Comparison of ENCODE assay signal across 8 cellular contexts in the genomic region with DNA sequence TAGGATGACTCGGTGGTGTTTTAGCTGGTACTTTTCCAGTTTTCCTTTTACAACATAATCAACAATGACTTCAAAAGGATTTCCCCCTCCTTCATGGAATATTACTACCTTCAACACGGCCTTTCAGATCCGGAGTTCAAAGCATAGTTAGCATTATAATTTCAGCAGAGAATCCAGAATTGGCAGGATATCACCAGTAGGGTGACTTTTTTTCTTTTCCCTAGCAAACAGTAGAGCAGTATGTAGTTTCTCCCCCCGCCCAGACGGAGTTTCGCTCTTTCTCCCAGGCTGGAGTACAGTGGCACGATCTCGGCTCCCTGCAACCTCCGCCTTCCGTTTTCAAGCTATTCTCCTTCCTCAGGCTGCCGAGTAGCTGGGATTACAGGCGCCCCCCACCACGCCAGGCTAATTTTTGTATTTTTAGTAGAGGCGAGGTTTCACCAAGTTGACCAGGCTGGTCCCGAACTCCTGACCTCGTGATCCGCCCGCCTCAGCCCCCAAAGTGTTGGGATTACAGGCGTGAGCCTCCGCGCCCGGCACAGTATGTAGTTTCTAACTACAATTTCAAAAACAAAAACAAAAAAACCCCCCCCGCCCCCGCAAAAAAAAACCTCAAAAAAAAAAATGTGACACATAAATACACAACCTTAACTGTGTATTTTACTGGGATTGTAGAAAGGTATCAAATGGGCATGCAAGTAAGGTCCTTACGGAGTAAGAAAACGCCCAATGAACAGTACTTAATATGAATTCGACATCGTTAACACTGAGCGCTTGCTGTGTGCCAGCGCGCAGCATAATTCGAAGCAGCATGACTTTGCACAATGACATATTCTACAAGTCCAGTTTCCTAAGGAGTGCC. TPM values are rescaled to one million over a fixed set of nuclear protein-coding genes. Genes with fewer than 3 reads are reported as not detected.
A peak's percentile ranks its signal among the peaks of the same experiment; 100 is the strongest.
DNase-seq lines count a peak whose midpoint lies in the region; ATAC-seq and TF ChIP-seq lines count a peak whose summit lies in the region.

No MANE protein-coding gene starts in this region.

- DNase-seq in IMR-90 (peak; percentile 69), RPMI8226 (peak; percentile 81), fibroblast of mammary gland (ENCODE audit: low read depth) (peak; percentile 72), natural killer cell (peak; percentile 43), substantia nigra (lab: John Stamatoyannopoulos, UW) (peak in 40 of 49 donors; percentile 5 to 70 (median 34))
- peak; percentile 39 for DNase-seq in activated T-helper 2 cell treated with anti-CD3 and anti-CD28 coated beads, Interferon-gamma antibody, Interleukin-2, Interleukin-4, amounts not matched to agents 10 μg/mL and 5 μg/mL and 100 μg/mL, durations not matched to agents 14 hours and 24 hours and 36 hours (ENCODE audit: low spot score)

- CTCF ChIA-PET in IMR-90 (lab: Yijun Ruan, JAX) = interaction anchor here (0.6 to 1.0 kb wide), 5 partner anchors 13 to 1598 kb away, joined by 3 to 6 read pairs (median 4); no protein-coding TSS in a partner anchor

- H3K27ac ChIP-seq in ACC112 (ENCODE audit: low read depth, low read length) = peak overlapping the region; percentile 99
- peak overlapping the region; percentile 97 for H3K27ac ChIP-seq in IMR-90 (ENCODE audit: insufficient read depth, low read length)
- H3K27ac ChIP-seq in substantia nigra (ENCODE audit: low read depth, low read length, poor library complexity, severe bottlenecking) = peak overlapping the region; percentile 100

- H2BK20ac ChIP-seq in IMR-90 (ENCODE audit: low read depth, low read length) = no peak overlapping the region

- peak overlapping the region; percentile 94 for H4K5ac ChIP-seq in IMR-90 (ENCODE audit: low read depth, low read length)

- in situ Hi-C loops in IMR-90 (cut with MboI; ENCODE audit: low sequenced_read_pairs) = loop anchor here (10.0 kb wide), 1 partner anchor 211 kb away; no protein-coding TSS in a partner anchor

- no TSS peak for BruUV-seq in IMR-90 (replicated peaks; lab: Mats Ljungman, UMichigan)

- ATAC-seq in GM18861 (IDR thresholded peaks at IDR 0.05; ENCODE audit: unreplicated experiment) (peak; percentile 13), IMR-90 (ENCODE audit: low read depth) (peak; percentile 5; the same call in 1 of the 2 replicates), natural killer cell (peak; percentile 11 to 30 (median 16))

- TF ChIP-seq CTCF in IMR-90 (conservative IDR thresholded peaks at IDR 0.05; ENCODE audit: low read depth, low read length) (peak; percentile 27; the same call in 1 of the 2 replicates), fibroblast of mammary gland (conservative IDR thresholded peaks at IDR 0.05; ENCODE audit: control insufficient read depth, insufficient read depth, low read depth, low read length) (peak; percentile 25), natural killer cell (IDR thresholded peaks at IDR 0.05) (no peak)

- peak overlapping the region; percentile 95 for H4K91ac ChIP-seq in IMR-90 (ENCODE audit: insufficient read depth, low read depth, low read length)

- peak overlapping the region; percentile 97 for H2BK5ac ChIP-seq in IMR-90 (ENCODE audit: low read depth, low read length, poor library complexity, severe bottlenecking)

- H2AK5ac ChIP-seq in IMR-90 (ENCODE audit: low read depth, low read length) = peak overlapping the region; percentile 73

- H3K79me2 ChIP-seq in ACC112 (ENCODE audit: control insufficient read depth, insufficient read depth, low read length, unreplicated experiment) = peaks cover 33% of the 10 kb centered on the region

- H3K4me1 Mint-ChIP-seq in activated T-helper 2 cell treated with anti-CD3 and anti-CD28 coated beads, Interferon-gamma antibody, Interleukin-2, Interleukin-4, amounts not matched to agents 10 μg/mL and 5 μg/mL and 100 μg/mL, durations not matched to agents 14 hours and 24 hours and 36 hours (ENCODE audit: low read depth) = peaks cover 38% of the 10 kb centered on the region
- peaks cover 38 to 40% of the 10 kb centered on the region in 2 donors for H3K4me1 Mint-ChIP-seq in natural killer cell

- peak overlapping the region; percentile 91 for H3K18ac ChIP-seq in IMR-90 (ENCODE audit: low read depth, low read length)

- H3K27me3 Mint-ChIP-seq in activated T-helper 2 cell treated with anti-CD3 and anti-CD28 coated beads, Interferon-gamma antibody, Interleukin-2, Interleukin-4, amounts not matched to agents 10 μg/mL and 5 μg/mL and 100 μg/mL, durations not matched to agents 14 hours and 24 hours and 36 hours (ENCODE audit: low read depth) = no peaks in the 10 kb centered on the region
- no peaks in the 10 kb centered on the region for H3K27me3 Mint-ChIP-seq in natural killer cell (ENCODE audit: low read depth in 2 of 2)

- peaks cover 24% of the 10 kb centered on the region for H3K36me3 Mint-ChIP-seq in activated T-helper 2 cell treated with anti-CD3 and anti-CD28 coated beads, Interferon-gamma antibody, Interleukin-2, Interleukin-4, amounts not matched to agents 10 μg/mL and 5 μg/mL and 100 μg/mL, durations not matched to agents 14 hours and 24 hours and 36 hours (ENCODE audit: low read depth)
- no peaks in the 10 kb centered on the region for H3K36me3 Mint-ChIP-seq in natural killer cell

- H3K4me3 ChIP-seq in ACC112 (ENCODE audit: low read depth, low read length) (peak overlapping the region; percentile 79), IMR-90 (ENCODE audit: insufficient read depth, low read depth, low read length) (peak overlapping the region; percentile 68), fibroblast of mammary gland (ENCODE audit: control insufficient read depth, low read depth, low read length) (peak overlapping the region; percentile 53)

- H3K14ac ChIP-seq in IMR-90 (replicated peaks; ENCODE audit: low read depth, low read length) = peak overlapping the region; percentile 94

- peaks cover 7% of the 10 kb centered on the region for H4K20me1 ChIP-seq in IMR-90 (ENCODE audit: insufficient read depth, low read length)

- H3K4me2 ChIP-seq in IMR-90 (ENCODE audit: low read depth, low read length) = peak overlapping the region; percentile 87

- H3K36me3 ChIP-seq in ACC112 (ENCODE audit: insufficient read depth, low read length) (no peaks in the 10 kb centered on the region), IMR-90 (ENCODE audit: control insufficient read depth, insufficient read depth, low read length) (peaks cover 3% of the 10 kb centered on the region)

- no peak overlapping the region for H2AK9ac ChIP-seq in IMR-90 (replicated peaks; ENCODE audit: low read depth, low read length, poor library complexity)

- H3K56ac ChIP-seq in IMR-90 (ENCODE audit: extremely low read depth, insufficient read depth, low read length) = peak overlapping the region; percentile 99

- peaks cover 23% of the 10 kb centered on the region for H3K4me1 ChIP-seq in ACC112 (ENCODE audit: control insufficient read depth, insufficient read depth, low read length, unreplicated experiment)
- peaks cover 2% of the 10 kb centered on the region; the same call in 1 of the 2 replicates for H3K4me1 ChIP-seq in IMR-90 (ENCODE audit: control insufficient read depth, insufficient read depth, low read length)

- peak overlapping the region; percentile 98 for H3K27ac Mint-ChIP-seq in activated T-helper 2 cell treated with anti-CD3 and anti-CD28 coated beads, Interferon-gamma antibody, Interleukin-2, Interleukin-4, amounts not matched to agents 10 μg/mL and 5 μg/mL and 100 μg/mL, durations not matched to agents 14 hours and 24 hours and 36 hours
- H3K27ac Mint-ChIP-seq in natural killer cell = peak overlapping the region; percentile 96 to 99

- intact Hi-C loops in IMR-90 (cut with micrococcal nuclease) (loop anchor here (2.0 kb wide), 1 partner anchor 181 kb away; a partner anchor contains a TSS), natural killer cell (cut with micrococcal nuclease) (loop anchor here (1.0 to 2.0 kb wide), 3 partner anchors 85 to 381 kb away; no protein-coding TSS in a partner anchor)
- intact Hi-C loops in activated T-helper 2 cell treated with anti-CD3 and anti-CD28 coated beads, Interferon-gamma antibody, Interleukin-2, Interleukin-4, amounts not matched to agents 10 μg/mL and 5 μg/mL and 100 μg/mL, durations not matched to agents 14 hours and 24 hours and 36 hours (cut with micrococcal nuclease) = loop anchor here (1.0 to 10.0 kb wide), 7 partner anchors 19 to 1731 kb away; a partner anchor contains a TSS

- dilution Hi-C loops in IMR-90 (cut with HindIII; ENCODE audit: low sequenced_read_pairs, unreplicated experiment) = no loop called here

- peaks cover 2% of the 10 kb centered on the region for H3K9me1 ChIP-seq in IMR-90 (ENCODE audit: insufficient read depth, low read length)

- H3K23ac ChIP-seq in IMR-90 (ENCODE audit: low read depth, low read length) = peak overlapping the region; percentile 91; the same call in 1 of the 2 replicates

- H3K79me1 ChIP-seq in IMR-90 (ENCODE audit: low read depth in 1 of 2, low read length in 2 of 2) = peaks cover 4 to 17% of the 10 kb centered on the region in 2 experiments; a peak in 3 of 4 replicates

- H3K4me3 Mint-ChIP-seq in activated T-helper 2 cell treated with anti-CD3 and anti-CD28 coated beads, Interferon-gamma antibody, Interleukin-2, Interleukin-4, amounts not matched to agents 10 μg/mL and 5 μg/mL and 100 μg/mL, durations not matched to agents 14 hours and 24 hours and 36 hours (ENCODE audit: low read depth) = peak overlapping the region; percentile 92
- H3K4me3 Mint-ChIP-seq in natural killer cell = peak overlapping the region; percentile 98

- POLR2A ChIA-PET in IMR-90 (lab: Charles Lee; ENCODE audit: unreplicated experiment) = no interaction called here

- peak overlapping the region; percentile 91 for H3K9ac ChIP-seq in IMR-90 (ENCODE audit: low read depth, low read length)

- TF ChIP-seq RAD21 in IMR-90 (IDR thresholded peaks at IDR 0.05; ENCODE audit: low read length) = no peak

- peak overlapping the region; percentile 61 to 97 for H4K8ac ChIP-seq in IMR-90 (ENCODE audit: low read depth in 2 of 2, low read length in 2 of 2)

- WGBS in IMR-90 (ENCODE audit: extremely low coverage in 2 of 2, insufficient read length in 1 of 2), 2 experiments = 0% methylated on average over 2 of the region's 32 CpGs; no CpG with 5 or more reads in 1 of the 2 experiments

- H2BK15ac ChIP-seq in IMR-90 (ENCODE audit: low read depth, low read length) = peak overlapping the region; percentile 30; the same call in 2 of the 3 replicates

- H2AFZ ChIP-seq in ACC112 (ENCODE audit: low read length, unreplicated experiment) (peak overlapping the region; percentile 54), IMR-90 (replicated peaks; ENCODE audit: low read length, poor library complexity) (peak overlapping the region; percentile 81)

- peak overlapping the region; percentile 97 for H3K4ac ChIP-seq in IMR-90 (ENCODE audit: low read depth, low read length)

- no peaks in the 10 kb centered on the region for H3K9me3 Mint-ChIP-seq in activated T-helper 2 cell treated with anti-CD3 and anti-CD28 coated beads, Interferon-gamma antibody, Interleukin-2, Interleukin-4, amounts not matched to agents 10 μg/mL and 5 μg/mL and 100 μg/mL, durations not matched to agents 14 hours and 24 hours and 36 hours
- no peaks in the 10 kb centered on the region for H3K9me3 Mint-ChIP-seq in natural killer cell

- 0 out of 2 replicates have a peak, but pooled peaks have one; percentile 39 for TF ChIP-seq POLR2A in IMR-90 (IDR thresholded peaks at IDR 0.05; ENCODE audit: low read depth, low read length)

- H2BK120ac ChIP-seq in IMR-90 (ENCODE audit: low read depth, low read length) = peak overlapping the region; percentile 88

- H3K27me3 ChIP-seq in ACC112 (ENCODE audit: insufficient read depth, low read length) = no peaks in the 10 kb centered on the region
- H3K27me3 ChIP-seq in IMR-90 (ENCODE audit: control insufficient read depth, insufficient read depth, low read length) = no peaks in the 10 kb centered on the region

- no peaks in the 10 kb centered on the region for H3K9me3 ChIP-seq in IMR-90 (ENCODE audit: control insufficient read depth, insufficient read depth, low read length)

RNA-seq across cellular contexts. Expression of a gene that starts 1.5 kb away (rescaled TPM):
- total RNA-seq in IMR-90 (2012; rRNA removed) = 13.3 and 26.9 TPM in 2 replicates
- polyA plus RNA-seq in IMR-90 (2012; rRNA removed) = 27.0 and 27.5 TPM in 2 replicates
- 4.6 and 8.8 TPM in 2 replicates for polyA plus RNA-seq in IMR-90 (2012; cell fraction: cytosol; rRNA removed)
- 1.7 and 15.7 TPM in 2 replicates for polyA plus RNA-seq in IMR-90 (2012; cell fraction: nucleus; rRNA removed; ENCODE audit: low replicate concordance)
- total RNA-seq in activated T-helper 2 cell treated with anti-CD3 and anti-CD28 coated beads, Interferon-gamma antibody, Interleukin-2, Interleukin-4, amounts not matched to agents 10 μg/mL and 5 μg/mL and 100 μg/mL, durations not matched to agents 14 hours and 24 hours and 36 hours = 27.1 and 33.2 TPM in 2 replicates
- total RNA-seq in natural killer cell = 10 to 100 TPM; 24.3 to 25.4 (median 24.9) TPM

RNA-seq across cellular contexts. Expression of a gene that starts 30.4 kb away (rescaled TPM):
- total RNA-seq in IMR-90 (2012; rRNA removed) (151 and 343 TPM in 2 replicates), natural killer cell (100 to 1,000 TPM; 467 to 603 (median 504) TPM)
- polyA plus RNA-seq in IMR-90 (2012; rRNA removed) = 144 and 169 TPM in 2 replicates
- polyA plus RNA-seq in IMR-90 (2012; cell fraction: cytosol; rRNA removed) = 41.1 and 87.3 TPM in 2 replicates
- 31.2 and 90.2 TPM in 2 replicates for polyA plus RNA-seq in IMR-90 (2012; cell fraction: nucleus; rRNA removed; ENCODE audit: low replicate concordance)
- total RNA-seq in activated T-helper 2 cell treated with anti-CD3 and anti-CD28 coated beads, Interferon-gamma antibody, Interleukin-2, Interleukin-4, amounts not matched to agents 10 μg/mL and 5 μg/mL and 100 μg/mL, durations not matched to agents 14 hours and 24 hours and 36 hours = 569 and 589 TPM in 2 replicates

Comparison
In these comparisons a context has a peak if more than half of its experiments do, and no peak if none do; other contexts are left out.
1. Peak in every context shown above with its lines: DNase-seq, ATAC-seq, H3K4me3 ChIP-seq and H3K27ac ChIP-seq.